In genomic region chr17:45585794-45586650, GRCh38 we compare ENCODE assay signal across 8 cellular contexts.
DNase-seq lines count a peak whose midpoint lies in the region; ATAC-seq and TF ChIP-seq lines count a peak whose summit lies in the region.
"Not testable (repeated sequence)": the region's sequence is repeated elsewhere in the genome, so short reads cannot be mapped to it uniquely, and the experiment has no call there.

No MANE protein-coding gene starts in this region.

- 20% methylated on average over 32 of the region's 62 CpGs for WGBS in hepatocyte (ENCODE audit: low lambda C conversion rate, missing lambda C conversion rate)

- H3K4me1 ChIP-seq in PC-3 (ENCODE audit: insufficient read depth, low read length), result peaks cover 12% of the 10 kb centered on the region
- H3K4me1 ChIP-seq in hepatocyte (ENCODE audit: insufficient read depth), result not testable (repeated sequence)

- DNase-seq in CD14-positive monocyte (ENCODE audit: low spot score); hepatocyte (ENCODE audit: low spot score): not testable (repeated sequence)
- peak; percentile 69 for DNase-seq in PC-3
- peak; percentile 59 to 65 for DNase-seq in activated T-cell treated with anti-CD3 and anti-CD28 coated beads, Interleukin-2, amount 50 U/mL, for 48 hours
- peak; percentile 48 for DNase-seq in stimulated activated naive B cell treated with anti-CD40 and anti-IgM and Interleukin-4, amounts not matched to agents 10 μg/mL and 1 μg/mL and 100 μg/mL, for 72 hours

- not testable (repeated sequence) for BruUV-seq in PC-3 (replicated peaks; lab: Mats Ljungman, UMichigan)

- H3K27ac Mint-ChIP-seq in CD14-positive monocyte, result peak overlapping the region; percentile 55 to 99 (median 94)
- H3K27ac Mint-ChIP-seq in dendritic cell treated with granulocyte-macrophage colony-stimulating factor and Interleukin-4, amounts not matched to agents 40 ng/mL and 50 ng/mL, for 4 days, result peak overlapping the region; percentile 88
- peak overlapping the region in 1 of 3 experiments; percentile 66 for H3K27ac Mint-ChIP-seq in nephron
- peak overlapping the region; percentile 98 for H3K27ac Mint-ChIP-seq in stimulated activated naive B cell treated with anti-CD40 and anti-IgM and Interleukin-4, amounts not matched to agents 10 μg/mL and 1 μg/mL and 100 μg/mL, for 72 hours

- POLR2A ChIA-PET in PC-3 (lab: Charles Lee; ENCODE audit: unreplicated experiment), result interaction anchor here (0.7 kb wide), 2 partner anchors 154 to 240 kb away, joined by 3 read pairs; no protein-coding TSS in a partner anchor

- H3K9ac ChIP-seq in PC-3 (ENCODE audit: low read length), result peak overlapping the region; percentile 72

- not testable (repeated sequence) for H3K9me3 ChIP-seq in PC-3 (ENCODE audit: low read length); hepatocyte (ENCODE audit: low read depth)

- not testable (repeated sequence) for H3K27me3 ChIP-seq in PC-3 (ENCODE audit: low read length); hepatocyte

- not testable (repeated sequence) for H3K27ac ChIP-seq in PC-3 (ENCODE audit: low read length); hepatocyte

- peaks cover 28% of the 10 kb centered on the region for H3K4me1 Mint-ChIP-seq in CD14-positive monocyte
- H3K4me1 Mint-ChIP-seq in dendritic cell treated with granulocyte-macrophage colony-stimulating factor and Interleukin-4, amounts not matched to agents 40 ng/mL and 50 ng/mL, for 4 days (ENCODE audit: low read depth), result peaks cover 40% of the 10 kb centered on the region
- peaks cover 17% of the 10 kb centered on the region for H3K4me1 Mint-ChIP-seq in nephron
- peaks cover 8 to 35% of the 10 kb centered on the region in 2 donors for H3K4me1 Mint-ChIP-seq in stimulated activated naive B cell treated with anti-CD40 and anti-IgM and Interleukin-4, amounts not matched to agents 10 μg/mL and 1 μg/mL and 100 μg/mL, for 72 hours

- not testable (repeated sequence) for H3K9me2 ChIP-seq in PC-3 (replicated peaks; ENCODE audit: low read length); hepatocyte (replicated peaks; ENCODE audit: insufficient read depth)

- H3K4me3 Mint-ChIP-seq in CD14-positive monocyte, result peak overlapping the region; percentile 91 to 99
- H3K4me3 Mint-ChIP-seq in dendritic cell treated with granulocyte-macrophage colony-stimulating factor and Interleukin-4, amounts not matched to agents 40 ng/mL and 50 ng/mL, for 4 days, result peak overlapping the region; percentile 94
- H3K4me3 Mint-ChIP-seq in nephron, result peak overlapping the region; percentile 83 to 95 (median 85)
- H3K4me3 Mint-ChIP-seq in stimulated activated naive B cell treated with anti-CD40 and anti-IgM and Interleukin-4, amounts not matched to agents 10 μg/mL and 1 μg/mL and 100 μg/mL, for 72 hours, result peak overlapping the region; percentile 98 to 99

- H3K9me3 Mint-ChIP-seq in CD14-positive monocyte; dendritic cell treated with granulocyte-macrophage colony-stimulating factor and Interleukin-4, amounts not matched to agents 40 ng/mL and 50 ng/mL, for 4 days; nephron; stimulated activated naive B cell treated with anti-CD40 and anti-IgM and Interleukin-4, amounts not matched to agents 10 μg/mL and 1 μg/mL and 100 μg/mL, for 72 hours: not testable (repeated sequence)

- H3K36me3 ChIP-seq in PC-3 (ENCODE audit: low read depth, low read length); hepatocyte (replicated peaks; ENCODE audit: insufficient read depth, low read depth): not testable (repeated sequence)

- peak overlapping the region; percentile 83 for H3K4me2 ChIP-seq in PC-3 (ENCODE audit: low read length)
- peak overlapping the region; percentile 89 for H3K4me2 ChIP-seq in hepatocyte

- not testable (repeated sequence) for H3K27me3 Mint-ChIP-seq in CD14-positive monocyte (ENCODE audit: low read depth in 3 of 3); dendritic cell treated with granulocyte-macrophage colony-stimulating factor and Interleukin-4, amounts not matched to agents 40 ng/mL and 50 ng/mL, for 4 days; stimulated activated naive B cell treated with anti-CD40 and anti-IgM and Interleukin-4, amounts not matched to agents 10 μg/mL and 1 μg/mL and 100 μg/mL, for 72 hours
- H3K27me3 Mint-ChIP-seq in nephron (ENCODE audit: low read depth), result peaks cover 19% of the 10 kb centered on the region

- peaks cover 34% of the 10 kb centered on the region for H3K79me2 ChIP-seq in PC-3 (ENCODE audit: low read length)
- H3K79me2 ChIP-seq in hepatocyte, result peaks cover 33% of the 10 kb centered on the region

- not testable (repeated sequence) for H4K20me1 ChIP-seq in PC-3 (ENCODE audit: low read length); hepatocyte (ENCODE audit: insufficient read depth, poor library complexity, severe bottlenecking)

- CTCF ChIA-PET in PC-3 (lab: Charles Lee), result interaction anchor here (1.0 kb wide), 1 partner anchor 674 kb away, joined by 9 read pairs; no protein-coding TSS in a partner anchor

- H3K4me3 ChIP-seq in PC-3 (ENCODE audit: low read length) (peak overlapping the region; percentile 74), hepatocyte (peak overlapping the region; percentile 18)

- intact Hi-C loops in CD14-positive monocyte (cut with micrococcal nuclease); dendritic cell treated with granulocyte-macrophage colony-stimulating factor and Interleukin-4, amounts not matched to agents 40 ng/mL and 50 ng/mL, for 4 days (cut with micrococcal nuclease): not testable (repeated sequence)
- intact Hi-C loops in PC-3 (cut with micrococcal nuclease), result loop anchor here (2.0 kb wide), 1 partner anchor 157 kb away; no protein-coding TSS in a partner anchor

- H2AFZ ChIP-seq in PC-3 (ENCODE audit: low read length), result peak overlapping the region; percentile 71
- H2AFZ ChIP-seq in hepatocyte, result not testable (repeated sequence)

- H3K36me3 Mint-ChIP-seq in CD14-positive monocyte (peaks cover 13 to 18% of the 10 kb centered on the region in 2 donors), nephron (ENCODE audit: low read depth) (peaks cover 44% of the 10 kb centered on the region)
- H3K36me3 Mint-ChIP-seq in dendritic cell treated with granulocyte-macrophage colony-stimulating factor and Interleukin-4, amounts not matched to agents 40 ng/mL and 50 ng/mL, for 4 days (ENCODE audit: low read depth), result peaks cover 26% of the 10 kb centered on the region
- peaks cover 10 to 15% of the 10 kb centered on the region in 2 donors for H3K36me3 Mint-ChIP-seq in stimulated activated naive B cell treated with anti-CD40 and anti-IgM and Interleukin-4, amounts not matched to agents 10 μg/mL and 1 μg/mL and 100 μg/mL, for 72 hours

- H3F3A ChIP-seq in PC-3 (ENCODE audit: low read length, unreplicated experiment), result not testable (repeated sequence)

- ATAC-seq in GM21619 (IDR thresholded peaks at IDR 0.05; ENCODE audit: unreplicated experiment) (peak; percentile 25), PC-3 (peak; percentile 45)
- ATAC-seq in stimulated activated naive B cell treated with anti-CD40 and anti-IgM and Interleukin-4, amounts not matched to agents 10 μg/mL and 1 μg/mL and 100 μg/mL, for 72 hours (replicated peaks), result peak; percentile 21 to 26

- TF ChIP-seq CTCF in CD14-positive monocyte (IDR thresholded peaks at IDR 0.05), result peak; percentile 17
- TF ChIP-seq CTCF in PC-3 (conservative IDR thresholded peaks at IDR 0.05; ENCODE audit: low read depth, low read length); hepatocyte (IDR thresholded peaks at IDR 0.05; ENCODE audit: poor library complexity); nephron (IDR thresholded peaks at IDR 0.05; ENCODE audit: unreplicated experiment in 3 of 3): not testable (repeated sequence)
